Comparison of ENCODE assay signal across 22 cellular contexts in genomic region chr18:56421641-56422040, GRCh38.
"Had no signal": no experiment of that assay in that cellular context is flagged by ENCODE, and none has a peak within 500 bp of the region (broad histone marks: within the 10 kb centered on the region; RNA-seq: fewer than 3 reads in every experiment).

No MANE protein-coding gene starts in this region.

- H3K4me2 ChIP-seq: SK-N-SH had no signal

- H3K27ac ChIP-seq: HL-60, SJSA1 had no signal

- H3K9me3 ChIP-seq: SJSA1, SK-N-SH had no signal

- FAIRE-seq: RCC 7860 had no signal

- H3K9ac ChIP-seq: SK-N-SH had no signal

- DNase-seq: KBM-7, MG63, NCI-H1092, NCI-H1105 treated with DMSO at 0.1 percent for 48 hours, NCI-H1417 treated with DMSO at 0.1 percent for 48 hours, NCI-H146, NCI-H1694 treated with DMSO at 0.1 percent for 48 hours, NCI-H1930, NCI-H2081, NCI-H2107, NCI-H2227 treated with DMSO at 0.1 percent for 48 hours, NCI-H524 treated with DMSO at 0.1 percent for 48 hours, NCI-H69, NCI-H774, Right ventricle myocardium superior, RPMI8226, SIG-M5, SK-N-SH, SW 1271 had no signal

- H3K36me3 ChIP-seq: MG63, SJSA1 had no signal

- H3K27me3 ChIP-seq: MG63, SJSA1 had no signal

- H3K4me3 ChIP-seq: MG63, SJSA1 had no signal
